ENCODE assay signal across 30 cellular contexts in the genomic region with DNA sequence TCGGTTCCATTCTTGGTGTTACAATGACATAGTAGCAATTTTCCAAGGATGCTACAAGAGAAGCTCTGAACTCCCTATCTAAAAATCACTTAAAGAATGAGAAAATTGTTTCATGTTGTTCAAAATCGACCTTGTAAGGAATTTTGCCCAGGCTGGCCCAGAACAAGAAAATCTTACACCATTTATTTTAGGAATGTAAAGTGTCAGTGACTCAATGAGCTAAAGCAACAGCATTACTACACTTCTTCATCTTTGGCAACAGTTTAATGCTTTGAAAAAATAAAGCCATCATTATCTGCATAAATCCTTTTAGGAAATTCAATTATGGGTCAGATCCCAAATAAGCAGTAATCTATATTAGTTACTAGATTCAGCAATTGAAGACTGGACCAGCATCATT. TPM values are rescaled to one million over a fixed set of nuclear protein-coding genes. Genes with fewer than 3 reads are reported as not detected.
DNase-seq lines count a peak whose midpoint lies in the region; ATAC-seq and TF ChIP-seq lines count a peak whose summit lies in the region.
"Had no signal": no experiment of that assay in that cellular context is flagged by ENCODE, and none has a peak within 500 bp of the region (broad histone marks: within the 10 kb centered on the region; RNA-seq: fewer than 3 reads in every experiment).

No MANE protein-coding gene starts in this region.

- H3K36me3 ChIP-seq in GM23248 (ENCODE audit: low read depth) (no peaks in the 10 kb centered on the region; the same call in 1 of the 2 replicates), gastroesophageal sphincter (peaks cover 0 to 30% of the 10 kb centered on the region in 2 donors)
- H3K36me3 ChIP-seq: uterus had no signal

- no peak overlapping the region for H3K4me3 Mint-ChIP-seq in chondrocyte (ENCODE audit: unreplicated experiment)
- H3K4me3 Mint-ChIP-seq: activated CD4-positive, alpha-beta memory T cell treated with anti-CD3 and anti-CD28 coated beads for 36 hours; activated T-helper 17 cell treated with anti-CD3 and anti-CD28 coated beads, Interleukin-2, amount 50 U/mL, for 72 hours; B cell; CD8-positive, alpha-beta T cell; central memory CD8-positive, alpha-beta T cell; GM23338 had no signal

- H3K4me2 ChIP-seq in GM23248 (ENCODE audit: unreplicated experiment), result peak overlapping the region; percentile 55
- H3K4me2 ChIP-seq: GM23338, hepatocyte had no signal

- no peaks in the 10 kb centered on the region for H3K27me3 Mint-ChIP-seq in chondrocyte (ENCODE audit: low read depth)
- H3K27me3 Mint-ChIP-seq: activated CD4-positive, alpha-beta memory T cell treated with anti-CD3 and anti-CD28 coated beads for 36 hours; activated T-helper 17 cell treated with anti-CD3 and anti-CD28 coated beads, Interleukin-2, amount 50 U/mL, for 72 hours; B cell; central memory CD8-positive, alpha-beta T cell had no signal

- no peak overlapping the region for H3K9ac ChIP-seq in GM23248

- no peak for TF ChIP-seq EP300 in gastroesophageal sphincter (IDR thresholded peaks at IDR 0.05)

- H3K9me3 ChIP-seq in GM23248 (ENCODE audit: low read depth) (no peaks in the 10 kb centered on the region), gastroesophageal sphincter (no peaks in the 10 kb centered on the region)
- H3K9me3 ChIP-seq: sigmoid colon, uterus had no signal

- no peak overlapping the region for H2AFZ ChIP-seq in GM23248
- H2AFZ ChIP-seq: GM23338, hepatocyte had no signal

- peak overlapping the region; percentile 27 for H3K27ac ChIP-seq in GM23248
- H3K27ac ChIP-seq in gastroesophageal sphincter, result no peak overlapping the region
- H3K27ac ChIP-seq: hepatocyte, sigmoid colon, uterus had no signal

- H3K4me3 ChIP-seq in AG04449 (ENCODE audit: low read depth, low read length), result no peak overlapping the region
- H3K4me3 ChIP-seq in GM23248, result no peak overlapping the region
- no peak overlapping the region for H3K4me3 ChIP-seq in gastroesophageal sphincter
- H3K4me3 ChIP-seq: dorsolateral prefrontal cortex, GM23338, hepatocyte, sigmoid colon, uterus had no signal

- 47 to 50% methylated on average over 2 of the region's 2 CpGs for WGBS in GM23248 (ENCODE audit: low coverage in 1 of 2, low lambda C conversion rate in 2 of 2, missing lambda C conversion rate in 2 of 2), 2 experiments
- 69 to 73% methylated on average over 2 of the region's 2 CpGs for WGBS in gastroesophageal sphincter (ENCODE audit: low coverage in 1 of 2), 2 donors

- ATAC-seq in gastroesophageal sphincter, result peak; percentile 43
- ATAC-seq in HG02840 (IDR thresholded peaks at IDR 0.05; ENCODE audit: low FRiP score, unreplicated experiment), result no peak
- ATAC-seq in GM21786 (IDR thresholded peaks at IDR 0.05; ENCODE audit: unreplicated experiment), result no peak
- ATAC-seq: activated CD4-positive, CD25-positive, alpha-beta regulatory T cell treated with anti-CD3 and anti-CD28 coated beads, Interleukin-2, amount 50 U/mL, for 24 hours; activated T-helper 17 cell treated with anti-CD3 and anti-CD28 coated beads, Interleukin-2, amount 50 U/mL, for 72 hours; CD8-positive, alpha-beta T cell; GM23338; HepG2 had no signal

- peak; percentile 42 for DNase-seq in AG04449 (ENCODE audit: low read depth, low spot score)
- peak; percentile 70 for DNase-seq in GM23248
- no peak for DNase-seq in chondrocyte (ENCODE audit: low spot score)
- no peak for DNase-seq in NCI-H82 treated with DMSO at 0.1 percent for 48 hours (lab: John Stamatoyannopoulos, UW; ENCODE audit: unreplicated experiment)
- DNase-seq in glomerular visceral epithelial cell (ENCODE audit: extremely low spot score), result no peak
- DNase-seq: 8988T; activated CD4-positive, alpha-beta memory T cell treated with anti-CD3 and anti-CD28 coated beads for 36 hours; activated CD8-positive, alpha-beta memory T cell treated with anti-CD3 and anti-CD28 coated beads, Interleukin-2, amount 50 U/mL, for 48 hours; activated naive CD4-positive, alpha-beta T cell treated with anti-CD3 and anti-CD28 coated beads, Interleukin-2, amount 50 U/mL, for 16 hours; CD8-positive, alpha-beta T cell; dorsolateral prefrontal cortex; Kasumi-1; mesendoderm; NCI-H146; NCI-H2107; NCI-H774; sigmoid colon; stimulated activated naive CD4-positive, alpha-beta T cell; uterus had no signal

- POLR2A ChIA-PET in AG04449 (lab: Yijun Ruan, JAX), result no interaction called here

- TF ChIP-seq CTCF in AG04449 (IDR thresholded peaks at IDR 0.05; ENCODE audit: insufficient read depth, low read length, missing control alignments) (no peak), chondrocyte (IDR thresholded peaks at IDR 0.05) (no peak), gastroesophageal sphincter (IDR thresholded peaks at IDR 0.05) (no peak)

- CTCF ChIA-PET in AG04449 (lab: Yijun Ruan, JAX), result no interaction called here

- H3K4me1 Mint-ChIP-seq in chondrocyte (ENCODE audit: low read depth), result peaks cover 37% of the 10 kb centered on the region
- H3K4me1 Mint-ChIP-seq: activated T-helper 17 cell treated with anti-CD3 and anti-CD28 coated beads, Interleukin-2, amount 50 U/mL, for 72 hours; B cell; GM23338 had no signal

- no peaks in the 10 kb centered on the region for H3K9me2 ChIP-seq in GM23248 (ENCODE audit: insufficient read depth)

- H3K36me3 Mint-ChIP-seq in chondrocyte (ENCODE audit: low read depth), result peaks cover 7% of the 10 kb centered on the region

- peaks cover 20% of the 10 kb centered on the region; the same call in 1 of the 2 replicates for H3F3A ChIP-seq in GM23248 (ENCODE audit: insufficient read depth)

- H3K27me3 ChIP-seq in GM23248 (replicated peaks; ENCODE audit: insufficient read depth) (no peaks in the 10 kb centered on the region), gastroesophageal sphincter (no peaks in the 10 kb centered on the region)
- H3K27me3 ChIP-seq: dorsolateral prefrontal cortex, hepatocyte, sigmoid colon, uterus had no signal

- H3K27ac Mint-ChIP-seq in chondrocyte (ENCODE audit: unreplicated experiment), result peak overlapping the region; percentile 65
- H3K27ac Mint-ChIP-seq: activated CD4-positive, alpha-beta memory T cell treated with anti-CD3 and anti-CD28 coated beads for 36 hours; activated T-helper 17 cell treated with anti-CD3 and anti-CD28 coated beads, Interleukin-2, amount 50 U/mL, for 72 hours; B cell; CD8-positive, alpha-beta T cell; GM23338; progenitor cell of endocrine pancreas had no signal

- H4K20me1 ChIP-seq in GM23248 (ENCODE audit: insufficient read depth), result no peaks in the 10 kb centered on the region

- no peaks in the 10 kb centered on the region for H3K9me3 Mint-ChIP-seq in chondrocyte (ENCODE audit: low read depth)
- H3K9me3 Mint-ChIP-seq: activated CD4-positive, alpha-beta memory T cell treated with anti-CD3 and anti-CD28 coated beads for 36 hours; activated T-helper 17 cell treated with anti-CD3 and anti-CD28 coated beads, Interleukin-2, amount 50 U/mL, for 72 hours; CD8-positive, alpha-beta T cell; central memory CD8-positive, alpha-beta T cell; GM23338 had no signal

- no peak for TF ChIP-seq POLR2A in gastroesophageal sphincter (IDR thresholded peaks at IDR 0.05)

- in situ Hi-C loops in GM23248 (cut with MboI), result no loop called here

- no peaks in the 10 kb centered on the region for H3K79me2 ChIP-seq in GM23248 (ENCODE audit: insufficient read depth)
- H3K79me2 ChIP-seq: hepatocyte had no signal

- peaks cover 22% of the 10 kb centered on the region for H3K4me1 ChIP-seq in GM23248 (ENCODE audit: insufficient read depth)
- peaks cover 0 to 15% (median 0%) of the 10 kb centered on the region in 3 donors for H3K4me1 ChIP-seq in gastroesophageal sphincter
- H3K4me1 ChIP-seq: uterus had no signal

RNA-seq across cellular contexts. Expression of gene SLC25A12, which starts 38.6 kb away (rescaled TPM):
- 17.6 and 21.0 TPM in 2 replicates for total RNA-seq in GM23248 (2014; rRNA removed; shearing (Covaris generic))
- 13.7 and 15.1 TPM in 2 replicates for polyA plus RNA-seq in GM23248 (2016; fragmentation: Nextera tagmentation; extraction: Ambion mirVana)
- 18.2 to 30.6 TPM (median 19.0 TPM) in 3 replicates for total RNA-seq in chondrocyte
- total RNA-seq in gastroesophageal sphincter, result 10 to 100 TPM; 54.9 to 82.7 (median 70.5) TPM

Comparison
In these comparisons a context has a peak if more than half of its experiments do, and no peak if none do; other contexts are left out.
1. DNase-seq: peak in AG04449 (single experiment) and GM23248 (single experiment); none in chondrocyte (single experiment), NCI-H82 treated with DMSO at 0.1 percent for 48 hours (single experiment) and glomerular visceral epithelial cell (single experiment).